9 cellular contexts compared by ENCODE assay signal in the genomic region with DNA sequence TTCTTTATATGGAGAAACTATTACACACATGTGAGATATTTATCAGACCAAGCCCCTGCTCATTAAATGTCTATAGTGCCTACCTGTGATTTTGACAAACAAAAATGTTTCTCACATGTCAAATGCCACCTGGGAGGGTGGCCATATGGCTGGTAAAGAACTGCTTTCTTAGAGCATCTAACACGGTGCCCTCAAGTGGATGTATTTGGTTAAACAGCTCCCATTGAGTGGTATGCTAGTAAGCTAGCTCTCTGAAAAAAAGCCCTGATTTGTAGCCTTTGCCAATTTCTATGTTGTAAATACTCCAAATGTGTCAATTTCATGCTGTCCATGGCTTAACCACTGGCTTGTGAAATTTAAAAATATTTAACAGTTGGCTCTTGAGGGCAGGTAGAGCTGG.
DNase-seq lines count a peak whose midpoint lies in the region; ATAC-seq and TF ChIP-seq lines count a peak whose summit lies in the region.
"Had no signal": no experiment of that assay in that cellular context is flagged by ENCODE, and none has a peak within 500 bp of the region (broad histone marks: within the 10 kb centered on the region; RNA-seq: fewer than 3 reads in every experiment).

No MANE protein-coding gene starts in this region.

- TF ChIP-seq CTCF in GM13977 (IDR thresholded peaks at IDR 0.05; ENCODE audit: extremely low read depth, insufficient read depth, missing control alignments) (peak; percentile 46), foreskin fibroblast (IDR thresholded peaks at IDR 0.05; ENCODE audit: low read depth, low read length) (peak; percentile 13), omental fat pad (IDR thresholded peaks at IDR 0.05) (no peak)

- H3K4me3 Mint-ChIP-seq in naive thymus-derived CD4-positive, alpha-beta T cell: no peak overlapping the region

- H3K27me3 Mint-ChIP-seq in naive thymus-derived CD4-positive, alpha-beta T cell: peaks cover 18 to 52% (median 26%) of the 10 kb centered on the region in 5 donors

- H3K27ac Mint-ChIP-seq in naive thymus-derived CD4-positive, alpha-beta T cell: no peak overlapping the region

- CTCF ChIA-PET in naive thymus-derived CD4-positive, alpha-beta T cell (lab: Charles Lee): no interaction called here

- peaks cover 0 to 2% (median 0%) of the 10 kb centered on the region in 7 donors for H3K4me1 Mint-ChIP-seq in naive thymus-derived CD4-positive, alpha-beta T cell

- POLR2A ChIA-PET in naive thymus-derived CD4-positive, alpha-beta T cell (lab: Charles Lee): no interaction called here

- no peaks in the 10 kb centered on the region for H3K27me3 ChIP-seq in naive thymus-derived CD4-positive, alpha-beta T cell (ENCODE audit: control insufficient read depth in 2 of 2, insufficient read depth in 2 of 2, low read length in 2 of 2)

- peak; percentile 71 for ATAC-seq in GM21723 (IDR thresholded peaks at IDR 0.05; ENCODE audit: unreplicated experiment)
- ATAC-seq in naive thymus-derived CD4-positive, alpha-beta T cell: no peak
- no peak for ATAC-seq in omental fat pad (ENCODE audit: low FRiP score)

- no peak overlapping the region for H3K27ac ChIP-seq in naive thymus-derived CD4-positive, alpha-beta T cell (ENCODE audit: low read depth, low read length)

- no peak overlapping the region for H3K4me3 ChIP-seq in foreskin fibroblast (ENCODE audit: low read depth in 1 of 2, low read length in 2 of 2)
- H3K4me3 ChIP-seq in naive thymus-derived CD4-positive, alpha-beta T cell (ENCODE audit: low read length): no peak overlapping the region

- DNase-seq in GM13977 (ENCODE audit: low spot score): no peak
- peak; percentile 90 for DNase-seq in NCI-H2171 treated with DMSO at 0.1 percent for 48 hours (lab: John Stamatoyannopoulos, UW)
- peak in 1 of 2 donors; percentile 33 for DNase-seq in foreskin fibroblast
- no peak for DNase-seq in naive thymus-derived CD4-positive, alpha-beta T cell
- no peak for DNase-seq in DMS79 treated with DMSO at 0.1 percent for 48 hours (lab: John Stamatoyannopoulos, UW)
- DNase-seq in omental fat pad (ENCODE audit: low spot score): no peak
- no peak for DNase-seq in activated CD4-positive, CD25-positive, alpha-beta regulatory T cell treated with anti-CD3 and anti-CD28 coated beads, Interleukin-2, amount 50 U/mL, for 72 hours
- DNase-seq: activated naive CD4-positive, alpha-beta T cell treated with Interleukin-2 at 50 U/mL for 16 hours had no signal

- in situ Hi-C loops in GM13977 (cut with MboI; ENCODE audit: low pct_unique_long_range_greater_than_20kb, low sequenced_read_pairs, unreplicated experiment): no loop called here

- H3K9me3 Mint-ChIP-seq in naive thymus-derived CD4-positive, alpha-beta T cell: peaks cover 0 to 3% (median 0%) of the 10 kb centered on the region in 11 donors

- no peaks in the 10 kb centered on the region for H3K36me3 ChIP-seq in naive thymus-derived CD4-positive, alpha-beta T cell (ENCODE audit: control insufficient read depth in 2 of 3, insufficient read depth in 3 of 3, low read length in 3 of 3)

- H3K9me3 ChIP-seq in naive thymus-derived CD4-positive, alpha-beta T cell (ENCODE audit: control insufficient read depth in 2 of 3, low read length in 3 of 3): no peaks in the 10 kb centered on the region

- no peaks in the 10 kb centered on the region for H3K36me3 Mint-ChIP-seq in naive thymus-derived CD4-positive, alpha-beta T cell

- H3K4me1 ChIP-seq in naive thymus-derived CD4-positive, alpha-beta T cell (ENCODE audit: control insufficient read depth in 2 of 2, insufficient read depth in 2 of 2, low read length in 2 of 2): no peaks in the 10 kb centered on the region

- intact Hi-C loops in naive thymus-derived CD4-positive, alpha-beta T cell (cut with micrococcal nuclease): no loop called here

Comparison
In these comparisons a context has a peak if more than half of its experiments do, and no peak if none do; other contexts are left out.
1. CTCF ChIP-seq: peak in GM13977 (single experiment) and foreskin fibroblast (single experiment); none in omental fat pad (0 of 3).